Comparison of ENCODE assay signal across 17 cellular contexts in genomic region chr11:33689089-33689488, GRCh38. TPM values are rescaled to one million over a fixed set of nuclear protein-coding genes. Genes with fewer than 3 reads are reported as not detected.
DNase-seq lines count a peak whose midpoint lies in the region; ATAC-seq and TF ChIP-seq lines count a peak whose summit lies in the region.
"Had no signal": no experiment of that assay in that cellular context is flagged by ENCODE, and none has a peak within 500 bp of the region (broad histone marks: within the 10 kb centered on the region; RNA-seq: fewer than 3 reads in every experiment).

No MANE protein-coding gene starts in this region.

- H3K4me1 Mint-ChIP-seq in osteocyte (ENCODE audit: unreplicated experiment) (peaks cover 53% of the 10 kb centered on the region), endothelial cell (ENCODE audit: unreplicated experiment) (peaks cover 34% of the 10 kb centered on the region)

- H3K27ac Mint-ChIP-seq in osteocyte (ENCODE audit: unreplicated experiment): peak overlapping the region; percentile 98
- H3K27ac Mint-ChIP-seq in endothelial cell (ENCODE audit: unreplicated experiment): no peak overlapping the region
- H3K27ac Mint-ChIP-seq: activated T-helper 2 cell treated with anti-CD3 and anti-CD28 coated beads, Interferon-gamma antibody, Interleukin-2, Interleukin-4, amounts not matched to agents 10 μg/mL and 5 μg/mL and 100 μg/mL, durations not matched to agents 14 hours and 24 hours and 36 hours had no signal

- ATAC-seq in GM18519 (IDR thresholded peaks at IDR 0.05; ENCODE audit: low FRiP score, unreplicated experiment) (no peak), GM21423 (IDR thresholded peaks at IDR 0.05; ENCODE audit: unreplicated experiment) (no peak)
- ATAC-seq: GM12878 had no signal

- H3K4me3 Mint-ChIP-seq in osteocyte (ENCODE audit: unreplicated experiment) (no peak overlapping the region), endothelial cell (ENCODE audit: unreplicated experiment) (no peak overlapping the region)

- H3K27me3 Mint-ChIP-seq in osteocyte (ENCODE audit: unreplicated experiment) (no peaks in the 10 kb centered on the region), endothelial cell (ENCODE audit: unreplicated experiment) (peaks cover 5% of the 10 kb centered on the region)

- DNase-seq in AG10803 (ENCODE audit: low read depth) (peak; percentile 46), NCI-H226 (peak; percentile 66), dermis blood vessel endothelial cell (peak; percentile 44), osteocyte (ENCODE audit: extremely low spot score, unreplicated experiment) (peak; percentile 21), endothelial cell (ENCODE audit: low spot score) (no peak), H7 (no peak)
- DNase-seq: activated CD4-positive, alpha-beta T cell treated with anti-CD3 and anti-CD28 coated beads, Interleukin-2, amount 50 U/mL, for 48 hours; DMS53; effector CD8-positive, alpha-beta T cell; NCI-H2171 treated with DMSO at 0.1 percent for 48 hours; nucleus accumbens had no signal

- TF ChIP-seq CTCF in AG10803 (conservative IDR thresholded peaks at IDR 0.05; ENCODE audit: low read length) (no peak), osteocyte (IDR thresholded peaks at IDR 0.05) (no peak), endothelial cell (IDR thresholded peaks at IDR 0.05; ENCODE audit: unreplicated experiment) (no peak)

- H3K4me3 ChIP-seq in AG10803 (ENCODE audit: low read length) (no peak overlapping the region), H7 (ENCODE audit: insufficient read depth, low read depth, low read length) (no peak overlapping the region)
- H3K4me3 ChIP-seq: GM12878 had no signal

- no peaks in the 10 kb centered on the region for H3K27me3 ChIP-seq in H7 (ENCODE audit: control insufficient read depth, insufficient read depth, low read length)

- H3K36me3 Mint-ChIP-seq in osteocyte (ENCODE audit: unreplicated experiment): no peaks in the 10 kb centered on the region
- no peaks in the 10 kb centered on the region for H3K36me3 Mint-ChIP-seq in endothelial cell (ENCODE audit: low read depth, unreplicated experiment)

- H3K36me3 ChIP-seq in H7 (replicated peaks; ENCODE audit: control insufficient read depth, insufficient read depth, low read length): no peaks in the 10 kb centered on the region

- H3K9me3 Mint-ChIP-seq in osteocyte (ENCODE audit: unreplicated experiment): peaks cover 3% of the 10 kb centered on the region
- H3K9me3 Mint-ChIP-seq in endothelial cell (ENCODE audit: unreplicated experiment): no peaks in the 10 kb centered on the region
- H3K9me3 Mint-ChIP-seq: activated T-helper 2 cell treated with anti-CD3 and anti-CD28 coated beads, Interferon-gamma antibody, Interleukin-2, Interleukin-4, amounts not matched to agents 10 μg/mL and 5 μg/mL and 100 μg/mL, durations not matched to agents 14 hours and 24 hours and 36 hours had no signal

RNA-seq across cellular contexts. Expression of gene C11orf91, which starts 11.5 kb away (rescaled TPM):
- not detected in 2 replicates for total RNA-seq in dermis blood vessel endothelial cell
- 0.75 TPM in 1 of 2 replicates, not detected in the other for total RNA-seq in osteocyte
- total RNA-seq in endothelial cell (ENCODE audit: unreplicated experiment): not detected
- total RNA-seq in H7 (2014; rRNA removed; shearing (Covaris generic)): not detected in 2 replicates
- total RNA-seq: activated T-helper 2 cell treated with anti-CD3 and anti-CD28 coated beads, Interferon-gamma antibody, Interleukin-2, Interleukin-4, amounts not matched to agents 10 μg/mL and 5 μg/mL and 100 μg/mL, durations not matched to agents 14 hours and 24 hours and 36 hours; GM12878; lung microvascular endothelial cell; urinary bladder had no signal

RNA-seq across cellular contexts. Expression of gene CD59, which starts 47.1 kb away (rescaled TPM):
- total RNA-seq in dermis blood vessel endothelial cell (931 and 1,060 TPM in 2 replicates), osteocyte (857 and 912 TPM in 2 replicates), endothelial cell (ENCODE audit: unreplicated experiment) (101 TPM)
- total RNA-seq in H7 (2014; rRNA removed; shearing (Covaris generic)): 15.2 and 16.7 TPM in 2 replicates

Comparison
In these comparisons a context has a peak if more than half of its experiments do, and no peak if none do; other contexts are left out.
1. DNase-seq: peak in AG10803 (single experiment), NCI-H226 (single experiment), dermis blood vessel endothelial cell (single experiment) and osteocyte (single experiment); none in endothelial cell (single experiment) and H7 (single experiment).